Comparison of ENCODE assay signal across 1 cellular context in genomic region chr1:15972409-15972808, GRCh38.
TF ChIP-seq lines count a peak whose summit lies in the region.

No MANE protein-coding gene starts in this region.

TF ChIP-seq in K562, 482 proteins besides CTCF, POLR2A, EP300 and RAD21:
- TF ChIP-seq RCOR1 (IDR thresholded peaks at IDR 0.05; ENCODE audit: borderline replicate concordance in 1 of 2, low read depth in 2 of 2, low read length in 2 of 2) (0 out of 4 replicates have a peak, but pooled peaks of 1 of the 2 experiments have one; percentile 7), RBM25 (IDR thresholded peaks at IDR 0.05; ENCODE audit: low read depth, low read length, severe bottlenecking) (peak; percentile 95), ZNF717 (CRISPR knock-in tag; IDR thresholded peaks at IDR 0.05) (no peak), SMARCA5 (IDR thresholded peaks at IDR 0.05) (peak; percentile 41; the same call in 1 of the 2 replicates), MYNN (IDR thresholded peaks at IDR 0.05) (no peak), MYNN (CRISPR knock-in tag; IDR thresholded peaks at IDR 0.05) (no peak), ZNF507 (tag; conservative IDR thresholded peaks at IDR 0.05) (no peak), ZNF79 (CRISPR knock-in tag; IDR thresholded peaks at IDR 0.05; ENCODE audit: low read depth) (no peak)
TF ChIP-seq in K562: peak in this region for 3.
